ENCODE assay signal across 10 cellular contexts in genomic region chr18:9684901-9685738, GRCh38. TPM values are rescaled to one million over a fixed set of nuclear protein-coding genes. Genes with fewer than 3 reads are reported as not detected.
A peak's percentile ranks its signal among the peaks of the same experiment; 100 is the strongest.
DNase-seq lines count a peak whose midpoint lies in the region; ATAC-seq and TF ChIP-seq lines count a peak whose summit lies in the region.
"Had no signal": no experiment of that assay in that cellular context is flagged by ENCODE, and none has a peak within 500 bp of the region (broad histone marks: within the 10 kb centered on the region; RNA-seq: fewer than 3 reads in every experiment).

No MANE protein-coding gene starts in this region.

- no peaks in the 10 kb centered on the region for H3K9me3 Mint-ChIP-seq in activated CD4-positive, alpha-beta T cell treated with anti-CD3 and anti-CD28 coated beads for 36 hours (ENCODE audit: low read depth)
- no peaks in the 10 kb centered on the region for H3K9me3 Mint-ChIP-seq in CD8-positive, alpha-beta T cell

- H3K36me3 Mint-ChIP-seq in activated CD4-positive, alpha-beta T cell treated with anti-CD3 and anti-CD28 coated beads for 36 hours (ENCODE audit: low read depth): no peaks in the 10 kb centered on the region
- H3K36me3 Mint-ChIP-seq in CD8-positive, alpha-beta T cell: no peaks in the 10 kb centered on the region

- ATAC-seq in activated CD4-positive, alpha-beta T cell treated with anti-CD3 and anti-CD28 coated beads for 36 hours: peak; percentile 30
- ATAC-seq in lower lobe of right lung: peak; percentile 70 to 80
- ATAC-seq in CD8-positive, alpha-beta T cell: no peak

- POLR2A ChIA-PET in activated CD4-positive, alpha-beta T cell treated with anti-CD3 and anti-CD28 coated beads for 36 hours (lab: Charles Lee): interaction anchor here (0.6 kb wide), 1 partner anchor 69 kb away, joined by 5 read pairs; no protein-coding TSS in a partner anchor
- POLR2A ChIA-PET in CD8-positive, alpha-beta T cell (lab: Charles Lee): no interaction called here

- CTCF ChIA-PET in activated CD4-positive, alpha-beta T cell treated with anti-CD3 and anti-CD28 coated beads for 36 hours (lab: Charles Lee): interaction anchor here (0.6 to 1.0 kb wide), 2 partner anchors 73 to 1639 kb away, joined by 3 to 5 read pairs; no protein-coding TSS in a partner anchor
- CTCF ChIA-PET in CD8-positive, alpha-beta T cell (lab: Charles Lee): no interaction called here

- H3K27ac Mint-ChIP-seq in activated CD4-positive, alpha-beta T cell treated with anti-CD3 and anti-CD28 coated beads for 36 hours: no peak overlapping the region
- no peak overlapping the region for H3K27ac Mint-ChIP-seq in CD8-positive, alpha-beta T cell

- no peaks in the 10 kb centered on the region for H3K27me3 ChIP-seq in lower lobe of right lung (ENCODE audit: low read depth)
- H3K27me3 ChIP-seq in vagina: no peaks in the 10 kb centered on the region
- H3K27me3 ChIP-seq in CD8-positive, alpha-beta T cell (ENCODE audit: insufficient read depth, low read length): no peaks in the 10 kb centered on the region

- no peak for TF ChIP-seq POLR2A in vagina (IDR thresholded peaks at IDR 0.05)

- DNase-seq in activated CD4-positive, alpha-beta T cell treated with anti-CD3 and anti-CD28 coated beads for 36 hours: no peak
- DNase-seq in activated CD4-positive, alpha-beta T cell treated with anti-CD3 and anti-CD28 coated beads, Interleukin-2, amount 50 U/mL, for 4 hours: no peak
- DNase-seq in cardiac fibroblast (ENCODE audit: low read depth in 2 of 2) (peak; percentile 65 to 75), lower lobe of right lung (no peak), vagina (ENCODE audit: extremely low spot score in 2 of 2) (peak in 1 of 2 donors; percentile 87), NCI-H2029 treated with DMSO at 0.1 percent for 48 hours (lab: John Stamatoyannopoulos, UW) (no peak), NCI-H1092 (lab: John Stamatoyannopoulos, UW) (no peak)
- DNase-seq in CD8-positive, alpha-beta T cell: no peak
- DNase-seq: activated CD4-positive, alpha-beta T cell treated with anti-CD3 and anti-CD28 coated beads for 4 hours; NCI-H526 treated with DMSO at 0.1 percent for 48 hours had no signal

- H3K4me3 Mint-ChIP-seq in activated CD4-positive, alpha-beta T cell treated with anti-CD3 and anti-CD28 coated beads for 36 hours: no peak overlapping the region
- no peak overlapping the region for H3K4me3 Mint-ChIP-seq in CD8-positive, alpha-beta T cell

- intact Hi-C loops in activated CD4-positive, alpha-beta T cell treated with anti-CD3 and anti-CD28 coated beads for 36 hours (cut with DNase I, micrococcal nuclease): no loop called here
- intact Hi-C loops in lower lobe of right lung (cut with DNase I) (no loop called here), vagina (cut with DNase I) (no loop called here)
- intact Hi-C loops in CD8-positive, alpha-beta T cell (cut with DNase I, micrococcal nuclease): no loop called here

- H3K9me3 ChIP-seq in lower lobe of right lung: no peaks in the 10 kb centered on the region
- H3K9me3 ChIP-seq in vagina: no peaks in the 10 kb centered on the region
- H3K9me3 ChIP-seq in CD8-positive, alpha-beta T cell (ENCODE audit: low read length): no peaks in the 10 kb centered on the region

- H3K4me1 ChIP-seq in lower lobe of right lung: peaks cover 21% of the 10 kb centered on the region
- H3K4me1 ChIP-seq in vagina: peaks cover 27% of the 10 kb centered on the region
- no peaks in the 10 kb centered on the region for H3K4me1 ChIP-seq in CD8-positive, alpha-beta T cell (ENCODE audit: insufficient read depth, low read length)

- H3K36me3 ChIP-seq in lower lobe of right lung (no peaks in the 10 kb centered on the region), vagina (no peaks in the 10 kb centered on the region)
- no peaks in the 10 kb centered on the region for H3K36me3 ChIP-seq in CD8-positive, alpha-beta T cell (ENCODE audit: insufficient read depth, low read length)

- peaks cover 8% of the 10 kb centered on the region for H3K27me3 Mint-ChIP-seq in activated CD4-positive, alpha-beta T cell treated with anti-CD3 and anti-CD28 coated beads for 36 hours
- H3K27me3 Mint-ChIP-seq in CD8-positive, alpha-beta T cell (ENCODE audit: low read depth): peaks cover 7% of the 10 kb centered on the region

- peak overlapping the region; percentile 70 for H3K27ac ChIP-seq in lower lobe of right lung
- peak overlapping the region; percentile 77 for H3K27ac ChIP-seq in vagina
- H3K27ac ChIP-seq in CD8-positive, alpha-beta T cell (ENCODE audit: low read depth, low read length): no peak overlapping the region

- H3K4me1 Mint-ChIP-seq in activated CD4-positive, alpha-beta T cell treated with anti-CD3 and anti-CD28 coated beads for 36 hours: peaks cover 9% of the 10 kb centered on the region
- peaks cover 7% of the 10 kb centered on the region for H3K4me1 Mint-ChIP-seq in CD8-positive, alpha-beta T cell (ENCODE audit: low read depth)

- H3K4me3 ChIP-seq in cardiac fibroblast (replicated peaks in 1 of 2; ENCODE audit: low read depth in 2 of 2, low read length in 2 of 2): no peak overlapping the region
- no peak overlapping the region for H3K4me3 ChIP-seq in lower lobe of right lung
- H3K4me3 ChIP-seq in vagina: no peak overlapping the region
- no peak overlapping the region for H3K4me3 ChIP-seq in CD8-positive, alpha-beta T cell (ENCODE audit: low read depth, low read length)

- TF ChIP-seq CTCF in cardiac fibroblast (IDR thresholded peaks at IDR 0.05; ENCODE audit: low read depth, low read length) (no peak), lower lobe of right lung (IDR thresholded peaks at IDR 0.05) (no peak), vagina (IDR thresholded peaks at IDR 0.05) (no peak)
- TF ChIP-seq CTCF in CD8-positive, alpha-beta T cell (IDR thresholded peaks at IDR 0.05): no peak

RNA-seq across cellular contexts. Expression of gene RAB31, which starts 23.0 kb away (rescaled TPM):
- total RNA-seq in activated CD4-positive, alpha-beta T cell treated with anti-CD3 and anti-CD28 coated beads for 36 hours: 1 to 10 TPM in 1 of 2 experiments, under 1 TPM in 1; 0.48 to 1.8 TPM
- 110 TPM for total RNA-seq in lower lobe of right lung
- total RNA-seq in vagina: 26.0 TPM
- under 1 TPM; 0.11 to 0.22 TPM for total RNA-seq in CD8-positive, alpha-beta T cell

Comparison
In these comparisons a context has a peak if more than half of its experiments do, and no peak if none do; other contexts are left out.
1. DNase-seq: peak in cardiac fibroblast (2 of 2); none in activated CD4-positive, alpha-beta T cell treated with anti-CD3 and anti-CD28 coated beads for 36 hours (single experiment), activated CD4-positive, alpha-beta T cell treated with anti-CD3 and anti-CD28 coated beads, Interleukin-2, amount 50 U/mL, for 4 hours (0 of 2), lower lobe of right lung (single experiment), NCI-H2029 treated with DMSO at 0.1 percent for 48 hours (single experiment), NCI-H1092 (single experiment) and CD8-positive, alpha-beta T cell (0 of 7).